In the genomic region with DNA sequence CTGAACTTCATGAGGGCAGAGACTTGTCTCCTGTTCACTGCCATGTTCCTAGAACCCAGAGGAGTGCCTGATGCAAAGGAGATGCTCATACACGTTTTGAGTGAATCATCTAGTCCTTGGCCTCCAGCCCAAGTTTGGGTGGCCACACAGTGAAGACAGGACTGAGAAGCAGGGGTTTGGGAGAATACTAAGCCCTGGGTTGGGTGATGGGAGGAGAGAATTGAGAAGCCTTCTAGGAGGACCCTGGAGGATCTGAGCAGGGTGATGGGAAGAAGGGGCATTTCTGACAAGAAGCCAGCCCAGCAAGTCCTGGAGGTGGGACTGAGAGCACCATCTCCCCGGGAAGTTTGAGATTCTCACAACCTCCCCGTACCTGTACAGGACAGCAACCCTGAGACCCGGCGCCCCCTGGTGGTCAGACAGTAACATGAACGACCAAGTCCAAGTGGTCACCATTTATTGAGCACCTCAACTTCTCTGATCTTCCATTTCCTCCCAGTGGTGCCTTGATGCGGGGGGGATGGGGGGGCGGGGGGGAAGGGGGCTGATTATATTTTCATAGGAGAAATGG, we compare ENCODE assay signal across 8 cellular contexts. TPM values are rescaled to one million over a fixed set of nuclear protein-coding genes. Genes with fewer than 3 reads are reported as not detected.
DNase-seq lines count a peak whose midpoint lies in the region; ATAC-seq and TF ChIP-seq lines count a peak whose summit lies in the region.

No MANE protein-coding gene starts in this region.

- peak; percentile 50 for ATAC-seq in CD4-positive, alpha-beta T cell (ENCODE audit: poor library complexity)
- ATAC-seq in RWPE2 (ENCODE audit: low read depth) (peak; percentile 83), aorta (ENCODE audit: low FRiP score) (no peak), HG02642 (IDR thresholded peaks at IDR 0.05; ENCODE audit: poor library complexity, unreplicated experiment) (no peak)

- CTCF ChIA-PET in CD4-positive, alpha-beta T cell (lab: Charles Lee) = interaction anchor here (0.7 to 1.9 kb wide), 2 partner anchors 12 to 35 kb away, joined by 3 to 8 read pairs; partner anchors contain the start of gene CTU1

- no peaks in the 10 kb centered on the region for H3K9me3 Mint-ChIP-seq in CD4-positive, alpha-beta T cell
- no peaks in the 10 kb centered on the region for H3K9me3 Mint-ChIP-seq in progenitor cell of endocrine pancreas (ENCODE audit: low read depth)

- peak; percentile 42 for TF ChIP-seq CTCF in CD4-positive, alpha-beta T cell (IDR thresholded peaks at IDR 0.05)
- peak; percentile 46 for TF ChIP-seq CTCF in HL-60 (IDR thresholded peaks at IDR 0.05; ENCODE audit: insufficient read depth, low read length)
- TF ChIP-seq CTCF in RWPE2 (IDR thresholded peaks at IDR 0.05; ENCODE audit: poor library complexity, severe bottlenecking) = peak; percentile 55
- TF ChIP-seq CTCF in progenitor cell of endocrine pancreas (IDR thresholded peaks at IDR 0.05; ENCODE audit: unreplicated experiment) = peak; percentile 72

- H3K4me1 ChIP-seq in RWPE2 (ENCODE audit: insufficient read depth, poor library complexity, severe bottlenecking) (peaks cover 7% of the 10 kb centered on the region), aorta (ENCODE audit: control insufficient read depth in 1 of 2, insufficient read depth in 2 of 2, low read length in 2 of 2) (no peaks in the 10 kb centered on the region)

- peak; percentile 50 to 73 (median 62) for DNase-seq in CD4-positive, alpha-beta T cell
- DNase-seq in HL-60 (ENCODE audit: low read depth in 1 of 2, low spot score in 1 of 2) (peak in 1 of 2 experiments; percentile 52), RWPE2 (ENCODE audit: low spot score) (no peak), glomerular visceral epithelial cell (ENCODE audit: extremely low spot score) (peak; percentile 53), progenitor cell of endocrine pancreas (ENCODE audit: low spot score, unreplicated experiment) (peak; percentile 68), aorta (peak; percentile 67 to 91)
- DNase-seq in activated naive CD4-positive, alpha-beta T cell treated with Interleukin-2 at 50 U/mL for 16 hours = peak; percentile 71

- peaks cover 39% of the 10 kb centered on the region for H3K36me3 Mint-ChIP-seq in CD4-positive, alpha-beta T cell (ENCODE audit: low read depth)
- no peaks in the 10 kb centered on the region for H3K36me3 Mint-ChIP-seq in progenitor cell of endocrine pancreas (ENCODE audit: insufficient read depth)

- 13 to 16% methylated on average over 8 of the region's 8 CpGs for WGBS in aorta, 2 donors

- no peaks in the 10 kb centered on the region for H3K27me3 ChIP-seq in CD4-positive, alpha-beta T cell (ENCODE audit: control insufficient read depth, insufficient read depth, low read length)
- H3K27me3 ChIP-seq in HL-60 (ENCODE audit: insufficient read depth, poor library complexity, severe bottlenecking) (no peaks in the 10 kb centered on the region), RWPE2 (ENCODE audit: insufficient read depth, poor library complexity, severe bottlenecking) (no peaks in the 10 kb centered on the region), aorta (ENCODE audit: control insufficient read depth in 1 of 2, insufficient read depth in 2 of 2, low read length in 1 of 2) (no peaks in the 10 kb centered on the region)

- H3K9me3 ChIP-seq in CD4-positive, alpha-beta T cell (ENCODE audit: control insufficient read depth, low read length) = no peaks in the 10 kb centered on the region
- no peaks in the 10 kb centered on the region for H3K9me3 ChIP-seq in RWPE2 (ENCODE audit: severe bottlenecking)
- no peaks in the 10 kb centered on the region for H3K9me3 ChIP-seq in aorta (ENCODE audit: control insufficient read depth, low read length)

- no peak overlapping the region for H3K4me3 ChIP-seq in HL-60 (replicated peaks; ENCODE audit: insufficient read depth, low read length)
- no peak overlapping the region for H3K4me3 ChIP-seq in RWPE2 (ENCODE audit: severe bottlenecking)
- H3K4me3 ChIP-seq in aorta (ENCODE audit: low read length in 2 of 2) = no peak overlapping the region

- peaks cover 14% of the 10 kb centered on the region for H3K36me3 ChIP-seq in RWPE2 (ENCODE audit: low read depth)
- no peaks in the 10 kb centered on the region for H3K36me3 ChIP-seq in aorta (ENCODE audit: control insufficient read depth in 1 of 2, insufficient read depth in 2 of 2, low read length in 1 of 2)

- H3K4me1 Mint-ChIP-seq in CD4-positive, alpha-beta T cell (ENCODE audit: low read depth) = peaks cover 23% of the 10 kb centered on the region
- peaks cover 12% of the 10 kb centered on the region for H3K4me1 Mint-ChIP-seq in progenitor cell of endocrine pancreas (ENCODE audit: low read depth)

- POLR2A ChIA-PET in CD4-positive, alpha-beta T cell (lab: Charles Lee) = no interaction called here

- no peak overlapping the region for H3K27ac ChIP-seq in CD4-positive, alpha-beta T cell (ENCODE audit: low read depth, low read length)
- H3K27ac ChIP-seq in HL-60 (replicated peaks) = no peak overlapping the region
- peak overlapping the region; percentile 9 for H3K27ac ChIP-seq in RWPE2 (ENCODE audit: poor library complexity, severe bottlenecking)
- no peak overlapping the region for H3K27ac ChIP-seq in aorta (ENCODE audit: low read depth in 1 of 2, low read length in 2 of 2)

- no peak overlapping the region for H3K4me3 Mint-ChIP-seq in CD4-positive, alpha-beta T cell
- H3K4me3 Mint-ChIP-seq in progenitor cell of endocrine pancreas (ENCODE audit: low read depth) = no peak overlapping the region

- H3K27me3 Mint-ChIP-seq in CD4-positive, alpha-beta T cell = no peaks in the 10 kb centered on the region
- peaks cover 9% of the 10 kb centered on the region for H3K27me3 Mint-ChIP-seq in progenitor cell of endocrine pancreas

- intact Hi-C loops in CD4-positive, alpha-beta T cell (cut with DNase I, micrococcal nuclease) = loop anchor here in 1 of 2 experiments (5.0 kb wide), 3 partner anchors 40 to 170 kb away; no protein-coding TSS in a partner anchor
- intact Hi-C loops in aorta (cut with DNase I) = no loop called here

- H3K27ac Mint-ChIP-seq in CD4-positive, alpha-beta T cell = no peak overlapping the region
- H3K27ac Mint-ChIP-seq in progenitor cell of endocrine pancreas = no peak overlapping the region

RNA-seq across cellular contexts. Expression of gene CTU1, which starts 11.0 kb away (rescaled TPM):
- total RNA-seq in CD4-positive, alpha-beta T cell = 1 to 10 TPM; 1.4 to 1.6 TPM
- total RNA-seq in progenitor cell of endocrine pancreas = 7.4 and 7.8 TPM in 2 replicates
- 1 to 10 TPM; 4.1 to 5.4 TPM for total RNA-seq in aorta
- polyA plus RNA-seq in aorta = 1 to 10 TPM; 1.1 to 2.6 TPM

RNA-seq across cellular contexts. Expression of gene KLK14, which starts 14.6 kb away (rescaled TPM):
- under 1 TPM in 1 of 2 experiments, not detected in 1; 0.22 TPM for total RNA-seq in CD4-positive, alpha-beta T cell
- total RNA-seq in progenitor cell of endocrine pancreas = 0.62 and 0.89 TPM in 2 replicates
- under 1 TPM; 0.57 to 0.71 TPM for total RNA-seq in aorta
- polyA plus RNA-seq in aorta = under 1 TPM in 1 of 2 donors, not detected in 1; 0.10 TPM

RNA-seq across cellular contexts. Expression of gene SIGLEC9, which starts 27.5 kb away (rescaled TPM):
- total RNA-seq in CD4-positive, alpha-beta T cell = under 1 TPM; 0.36 to 0.59 TPM
- total RNA-seq in progenitor cell of endocrine pancreas = not detected in 2 replicates
- total RNA-seq in aorta = 10 to 100 TPM; 10.4 to 11.5 TPM
- polyA plus RNA-seq in aorta = 1 to 10 TPM; 1.1 to 6.3 TPM

RNA-seq across cellular contexts. Expression of gene KLK13, which starts 32.4 kb away (rescaled TPM):
- not detected for total RNA-seq in CD4-positive, alpha-beta T cell
- total RNA-seq in progenitor cell of endocrine pancreas = 1.1 and 1.6 TPM in 2 replicates
- total RNA-seq in aorta = not detected
- under 1 TPM in 1 of 2 donors, not detected in 1; 0.36 TPM for polyA plus RNA-seq in aorta

RNA-seq across cellular contexts. Expression of gene SIGLEC7, which starts 44.9 kb away (rescaled TPM):
- under 1 TPM in 1 of 2 experiments, not detected in 1; 0.20 TPM for total RNA-seq in CD4-positive, alpha-beta T cell
- total RNA-seq in progenitor cell of endocrine pancreas (not detected in 2 replicates), aorta (1 to 10 TPM; 3.0 to 4.5 TPM)
- polyA plus RNA-seq in aorta = 1 to 10 TPM in 1 of 2 donors, under 1 TPM in 1; 0.97 to 2.3 TPM

Comparison
In these comparisons a context has a peak if more than half of its experiments do, and no peak if none do; other contexts are left out.
1. ATAC-seq: peak in CD4-positive, alpha-beta T cell (single experiment) and RWPE2 (single experiment); none in aorta (single experiment) and HG02642 (single experiment).
2. RNA of gene SIGLEC9, which starts 27.5 kb away (total RNA-seq): 10.4 to 11.5 TPM in aorta; 0.36 to 0.59 TPM in CD4-positive, alpha-beta T cell and not detected in progenitor cell of endocrine pancreas; every median in the first group is over 4 times any median in the second.
3. Peak in every context shown above with its lines, with median percentiles within 50 percentile points of each other: CTCF ChIP-seq.